In the genomic region with DNA sequence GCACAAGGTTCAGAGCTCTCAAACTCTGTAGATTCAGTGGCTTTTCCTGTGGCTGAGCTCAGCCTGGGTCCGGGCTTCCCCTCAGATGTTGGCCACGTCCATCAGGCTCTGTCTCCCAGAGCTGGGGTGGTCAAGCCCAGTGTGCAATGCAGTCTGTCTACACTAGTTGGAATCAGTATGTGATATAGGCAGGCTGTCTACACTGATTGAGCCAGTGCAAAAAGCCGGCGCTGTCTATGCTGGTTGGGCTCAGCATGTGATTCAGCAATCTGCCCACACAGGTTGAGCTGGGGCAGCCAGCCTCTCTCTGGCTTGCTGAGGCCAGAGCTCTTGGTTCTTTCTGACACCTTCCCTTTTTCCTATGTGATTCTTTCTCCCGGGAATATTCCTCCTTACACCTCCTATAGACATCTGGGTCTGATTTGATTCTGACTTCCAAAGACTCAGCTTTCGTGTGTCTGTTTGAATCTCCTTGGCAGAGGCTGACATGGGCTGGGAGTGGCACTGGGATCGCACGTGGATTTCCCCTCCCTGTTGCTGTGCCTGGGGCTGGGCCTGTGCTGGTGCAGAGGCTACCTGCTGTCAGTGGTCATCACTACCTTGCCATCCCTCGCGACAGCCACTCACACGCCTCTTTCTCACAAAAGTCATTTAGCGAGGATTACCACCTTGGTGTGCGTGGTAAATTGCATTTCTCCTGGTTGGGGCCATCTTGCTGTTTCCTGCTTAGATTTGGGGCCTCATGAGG, we compare ENCODE assay signal across 2 cellular contexts.
TF ChIP-seq lines count a peak whose summit lies in the region.

No MANE protein-coding gene starts in this region.

TF ChIP-seq in A549, 52 proteins besides CTCF, POLR2A, EP300 and RAD21 (continued from another document):
- no peak for TF ChIP-seq FOSL2 (IDR thresholded peaks at IDR 0.05)
- TF ChIP-seq FOSL2 (CRISPR knock-in tag; IDR thresholded peaks at IDR 0.05), result no peak
- TF ChIP-seq CHD4 (IDR thresholded peaks at IDR 0.05; ENCODE audit: borderline replicate concordance), result no peak
- TF ChIP-seq, protein P1, sequence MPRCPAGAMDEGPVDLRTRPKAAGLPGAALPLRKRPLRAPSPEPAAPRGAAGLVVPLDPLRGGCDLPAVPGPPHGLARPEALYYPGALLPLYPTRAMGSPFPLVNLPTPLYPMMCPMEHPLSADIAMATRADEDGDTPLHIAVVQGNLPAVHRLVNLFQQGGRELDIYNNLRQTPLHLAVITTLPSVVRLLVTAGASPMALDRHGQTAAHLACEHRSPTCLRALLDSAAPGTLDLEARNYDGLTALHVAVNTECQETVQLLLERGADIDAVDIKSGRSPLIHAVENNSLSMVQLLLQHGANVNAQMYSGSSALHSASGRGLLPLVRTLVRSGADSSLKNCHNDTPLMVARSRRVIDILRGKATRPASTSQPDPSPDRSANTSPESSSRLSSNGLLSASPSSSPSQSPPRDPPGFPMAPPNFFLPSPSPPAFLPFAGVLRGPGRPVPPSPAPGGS (IDR thresholded peaks at IDR 0.05), result no peak
TF ChIP-seq in A549: peak in this region for 0.

TF ChIP-seq in GM23338, 12 proteins besides CTCF, POLR2A, EP300 and RAD21:
- TF ChIP-seq, protein P2, sequence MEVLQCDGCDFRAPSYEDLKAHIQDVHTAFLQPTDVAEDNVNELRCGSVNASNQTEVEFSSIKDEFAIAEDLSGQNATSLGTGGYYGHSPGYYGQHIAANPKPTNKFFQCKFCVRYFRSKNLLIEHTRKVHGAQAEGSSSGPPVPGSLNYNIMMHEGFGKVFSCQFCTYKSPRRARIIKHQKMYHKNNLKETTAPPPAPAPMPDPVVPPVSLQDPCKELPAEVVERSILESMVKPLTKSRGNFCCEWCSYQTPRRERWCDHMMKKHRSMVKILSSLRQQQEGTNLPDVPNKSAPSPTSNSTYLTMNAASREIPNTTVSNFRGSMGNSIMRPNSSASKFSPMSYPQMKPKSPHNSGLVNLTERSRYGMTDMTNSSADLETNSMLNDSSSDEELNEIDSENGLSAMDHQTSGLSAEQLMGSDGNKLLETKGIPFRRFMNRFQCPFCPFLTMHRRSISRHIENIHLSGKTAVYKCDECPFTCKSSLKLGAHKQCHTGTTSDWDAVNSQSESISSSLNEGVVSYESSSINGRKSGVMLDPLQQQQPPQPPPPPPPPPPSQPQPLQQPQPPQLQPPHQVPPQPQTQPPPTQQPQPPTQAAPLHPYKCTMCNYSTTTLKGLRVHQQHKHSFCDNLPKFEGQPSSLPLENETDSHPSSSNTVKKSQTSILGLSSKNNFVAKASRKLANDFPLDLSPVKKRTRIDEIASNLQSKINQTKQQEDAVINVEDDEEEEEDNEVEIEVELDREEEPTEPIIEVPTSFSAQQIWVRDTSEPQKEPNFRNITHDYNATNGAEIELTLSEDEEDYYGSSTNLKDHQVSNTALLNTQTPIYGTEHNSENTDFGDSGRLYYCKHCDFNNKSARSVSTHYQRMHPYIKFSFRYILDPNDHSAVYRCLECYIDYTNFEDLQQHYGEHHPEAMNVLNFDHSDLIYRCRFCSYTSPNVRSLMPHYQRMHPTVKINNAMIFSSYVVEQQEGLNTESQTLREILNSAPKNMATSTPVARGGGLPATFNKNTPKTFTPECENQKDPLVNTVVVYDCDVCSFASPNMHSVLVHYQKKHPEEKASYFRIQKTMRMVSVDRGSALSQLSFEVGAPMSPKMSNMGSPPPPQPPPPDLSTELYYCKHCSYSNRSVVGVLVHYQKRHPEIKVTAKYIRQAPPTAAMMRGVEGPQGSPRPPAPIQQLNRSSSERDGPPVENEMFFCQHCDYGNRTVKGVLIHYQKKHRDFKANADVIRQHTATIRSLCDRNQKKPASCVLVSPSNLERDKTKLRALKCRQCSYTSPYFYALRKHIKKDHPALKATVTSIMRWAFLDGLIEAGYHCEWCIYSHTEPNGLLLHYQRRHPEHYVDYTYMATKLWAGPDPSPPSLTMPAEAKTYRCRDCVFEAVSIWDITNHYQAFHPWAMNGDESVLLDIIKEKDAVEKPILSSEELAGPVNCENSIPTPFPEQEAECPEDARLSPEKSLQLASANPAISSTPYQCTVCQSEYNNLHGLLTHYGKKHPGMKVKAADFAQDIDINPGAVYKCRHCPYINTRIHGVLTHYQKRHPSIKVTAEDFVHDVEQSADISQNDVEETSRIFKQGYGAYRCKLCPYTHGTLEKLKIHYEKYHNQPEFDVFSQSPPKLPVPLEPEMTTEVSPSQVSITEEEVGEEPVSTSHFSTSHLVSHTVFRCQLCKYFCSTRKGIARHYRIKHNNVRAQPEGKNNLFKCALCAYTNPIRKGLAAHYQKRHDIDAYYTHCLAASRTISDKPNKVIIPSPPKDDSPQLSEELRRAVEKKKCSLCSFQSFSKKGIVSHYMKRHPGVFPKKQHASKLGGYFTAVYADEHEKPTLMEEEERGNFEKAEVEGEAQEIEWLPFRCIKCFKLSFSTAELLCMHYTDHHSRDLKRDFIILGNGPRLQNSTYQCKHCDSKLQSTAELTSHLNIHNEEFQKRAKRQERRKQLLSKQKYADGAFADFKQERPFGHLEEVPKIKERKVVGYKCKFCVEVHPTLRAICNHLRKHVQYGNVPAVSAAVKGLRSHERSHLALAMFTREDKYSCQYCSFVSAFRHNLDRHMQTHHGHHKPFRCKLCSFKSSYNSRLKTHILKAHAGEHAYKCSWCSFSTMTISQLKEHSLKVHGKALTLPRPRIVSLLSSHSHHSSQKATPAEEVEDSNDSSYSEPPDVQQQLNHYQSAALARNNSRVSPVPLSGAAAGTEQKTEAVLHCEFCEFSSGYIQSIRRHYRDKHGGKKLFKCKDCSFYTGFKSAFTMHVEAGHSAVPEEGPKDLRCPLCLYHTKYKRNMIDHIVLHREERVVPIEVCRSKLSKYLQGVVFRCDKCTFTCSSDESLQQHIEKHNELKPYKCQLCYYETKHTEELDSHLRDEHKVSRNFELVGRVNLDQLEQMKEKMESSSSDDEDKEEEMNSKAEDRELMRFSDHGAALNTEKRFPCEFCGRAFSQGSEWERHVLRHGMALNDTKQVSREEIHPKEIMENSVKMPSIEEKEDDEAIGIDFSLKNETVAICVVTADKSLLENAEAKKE (CRISPR knock-in tag; IDR thresholded peaks at IDR 0.05), result no peak
- TF ChIP-seq, protein P3, sequence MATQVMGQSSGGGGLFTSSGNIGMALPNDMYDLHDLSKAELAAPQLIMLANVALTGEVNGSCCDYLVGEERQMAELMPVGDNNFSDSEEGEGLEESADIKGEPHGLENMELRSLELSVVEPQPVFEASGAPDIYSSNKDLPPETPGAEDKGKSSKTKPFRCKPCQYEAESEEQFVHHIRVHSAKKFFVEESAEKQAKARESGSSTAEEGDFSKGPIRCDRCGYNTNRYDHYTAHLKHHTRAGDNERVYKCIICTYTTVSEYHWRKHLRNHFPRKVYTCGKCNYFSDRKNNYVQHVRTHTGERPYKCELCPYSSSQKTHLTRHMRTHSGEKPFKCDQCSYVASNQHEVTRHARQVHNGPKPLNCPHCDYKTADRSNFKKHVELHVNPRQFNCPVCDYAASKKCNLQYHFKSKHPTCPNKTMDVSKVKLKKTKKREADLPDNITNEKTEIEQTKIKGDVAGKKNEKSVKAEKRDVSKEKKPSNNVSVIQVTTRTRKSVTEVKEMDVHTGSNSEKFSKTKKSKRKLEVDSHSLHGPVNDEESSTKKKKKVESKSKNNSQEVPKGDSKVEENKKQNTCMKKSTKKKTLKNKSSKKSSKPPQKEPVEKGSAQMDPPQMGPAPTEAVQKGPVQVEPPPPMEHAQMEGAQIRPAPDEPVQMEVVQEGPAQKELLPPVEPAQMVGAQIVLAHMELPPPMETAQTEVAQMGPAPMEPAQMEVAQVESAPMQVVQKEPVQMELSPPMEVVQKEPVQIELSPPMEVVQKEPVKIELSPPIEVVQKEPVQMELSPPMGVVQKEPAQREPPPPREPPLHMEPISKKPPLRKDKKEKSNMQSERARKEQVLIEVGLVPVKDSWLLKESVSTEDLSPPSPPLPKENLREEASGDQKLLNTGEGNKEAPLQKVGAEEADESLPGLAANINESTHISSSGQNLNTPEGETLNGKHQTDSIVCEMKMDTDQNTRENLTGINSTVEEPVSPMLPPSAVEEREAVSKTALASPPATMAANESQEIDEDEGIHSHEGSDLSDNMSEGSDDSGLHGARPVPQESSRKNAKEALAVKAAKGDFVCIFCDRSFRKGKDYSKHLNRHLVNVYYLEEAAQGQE (IDR thresholded peaks at IDR 0.05; ENCODE audit: unreplicated experiment), result no peak
- TF ChIP-seq NANOG (IDR thresholded peaks at IDR 0.05; ENCODE audit: borderline replicate concordance) (no peak), CREB1 (CRISPR knock-in tag; IDR thresholded peaks at IDR 0.05; ENCODE audit: low read depth) (no peak), STAT1 (IDR thresholded peaks at IDR 0.05; ENCODE audit: unreplicated experiment) (no peak)
